9 cellular contexts compared by ENCODE assay signal in genomic region chr11:133928628-133929059, GRCh38. TPM values are rescaled to one million over a fixed set of nuclear protein-coding genes. Genes with fewer than 3 reads are reported as not detected.
DNase-seq lines count a peak whose midpoint lies in the region; ATAC-seq, FAIRE-seq and TF ChIP-seq lines count a peak whose summit lies in the region.
"Had no signal": no experiment of that assay in that cellular context is flagged by ENCODE, and none has a peak within 500 bp of the region (broad histone marks: within the 10 kb centered on the region; RNA-seq: fewer than 3 reads in every experiment).

No MANE protein-coding gene starts in this region.

- no peak for TF ChIP-seq POLR2A in GM12891 (IDR thresholded peaks at IDR 0.05; ENCODE audit: low read depth, low read length)
- no peak for TF ChIP-seq POLR2A in body of pancreas (IDR thresholded peaks at IDR 0.05)

- H3K27me3 ChIP-seq in body of pancreas = no peaks in the 10 kb centered on the region

- DNase-seq in GM12891 (ENCODE audit: insufficient read length, low spot score) = no peak
- DNase-seq in NCI-H1105 treated with DMSO at 0.1 percent for 48 hours (lab: John Stamatoyannopoulos, UW) = peak; percentile 90
- peak; percentile 73 for DNase-seq in activated CD8-positive, alpha-beta memory T cell treated with anti-CD3 and anti-CD28 coated beads for 24 hours
- no peak for DNase-seq in natural killer cell
- DNase-seq in NCI-H1694 treated with DMSO at 0.1 percent for 48 hours (lab: John Stamatoyannopoulos, UW) = no peak
- DNase-seq in body of pancreas = no peak
- DNase-seq in hippocampal formation (lab: John Stamatoyannopoulos, UW) = no peak

- no peak overlapping the region for H3K4me3 ChIP-seq in body of pancreas
- H3K4me3 ChIP-seq: HAP-1 had no signal

- no peak overlapping the region for H3K4me3 Mint-ChIP-seq in natural killer cell

- no peak overlapping the region for H3K27ac Mint-ChIP-seq in natural killer cell

- TF ChIP-seq CTCF in natural killer cell (IDR thresholded peaks at IDR 0.05) (no peak), body of pancreas (IDR thresholded peaks at IDR 0.05) (no peak)

- no peaks in the 10 kb centered on the region for H3K9me3 Mint-ChIP-seq in natural killer cell

- H3K27me3 Mint-ChIP-seq in natural killer cell (ENCODE audit: low read depth in 2 of 2) = peaks cover 3 to 6% of the 10 kb centered on the region in 2 donors

- H3K36me3 ChIP-seq in body of pancreas (replicated peaks in 1 of 2; ENCODE audit: insufficient read depth in 1 of 2, low read depth in 2 of 2) = no peaks in the 10 kb centered on the region

- H3K36me3 Mint-ChIP-seq in natural killer cell = no peaks in the 10 kb centered on the region

- H3K4me1 ChIP-seq in body of pancreas = peaks cover 9% of the 10 kb centered on the region

- H3K9me3 ChIP-seq in body of pancreas = no peaks in the 10 kb centered on the region
- H3K9me3 ChIP-seq: HAP-1 had no signal

- peak in 2 of 3 donors; percentile 39 to 42 for ATAC-seq in natural killer cell
- ATAC-seq in HG02885 (IDR thresholded peaks at IDR 0.05; ENCODE audit: poor library complexity, unreplicated experiment) = no peak
- ATAC-seq in body of pancreas = no peak

- peaks cover 7 to 13% of the 10 kb centered on the region in 2 donors for H3K4me1 Mint-ChIP-seq in natural killer cell

- peak; percentile 45 for FAIRE-seq in GM12891 (lab: Jason Lieb, UNC)

- intact Hi-C loops in natural killer cell (cut with micrococcal nuclease) (no loop called here), body of pancreas (cut with DNase I) (no loop called here)

- WGBS in body of pancreas, 2 donors = 21 to 33% methylated on average over 4 to 5 of the region's 5 CpGs

- no peak overlapping the region for H3K27ac ChIP-seq in body of pancreas

TF ChIP-seq in GM12891, 5 proteins besides CTCF, POLR2A, EP300 and RAD21:
- TF ChIP-seq SPI1 (IDR thresholded peaks at IDR 0.05; ENCODE audit: low read depth, low read length) = no peak
- TF ChIP-seq POLR2AphosphoS5 (IDR thresholded peaks at IDR 0.05; ENCODE audit: low read depth, low read length) = no peak
- no peak for TF ChIP-seq TAF1 (IDR thresholded peaks at IDR 0.05; ENCODE audit: low read depth, low read length)
- no peak for TF ChIP-seq POU2F2 (IDR thresholded peaks at IDR 0.05; ENCODE audit: low read depth, low read length)
- no peak for TF ChIP-seq PAX5 (IDR thresholded peaks at IDR 0.05; ENCODE audit: insufficient read depth, low read length, severe bottlenecking)

RNA-seq across cellular contexts. Expression of gene IGSF9B, which starts 28.1 kb away (rescaled TPM):
- 1.6 TPM for polyA plus RNA-seq in GM12891 (2012; ENCODE audit: low read depth, missing spikeins)
- total RNA-seq in natural killer cell (1 to 10 TPM; 2.2 to 6.1 (median 4.3) TPM), body of pancreas (1 to 10 TPM; 1.6 to 3.3 TPM)

Comparison
In these comparisons a context has a peak if more than half of its experiments do, and no peak if none do; other contexts are left out.
1. DNase-seq: peak in NCI-H1105 treated with DMSO at 0.1 percent for 48 hours (single experiment) and activated CD8-positive, alpha-beta memory T cell treated with anti-CD3 and anti-CD28 coated beads for 24 hours (single experiment); none in GM12891 (single experiment), natural killer cell (single experiment), NCI-H1694 treated with DMSO at 0.1 percent for 48 hours (single experiment), body of pancreas (0 of 4) and hippocampal formation (0 of 2).
2. ATAC-seq: peak in natural killer cell (2 of 3); none in HG02885 (single experiment) and body of pancreas (single experiment).